In genomic region chr13:89465366-89465765, GRCh38 we compare ENCODE assay signal across 12 cellular contexts.
DNase-seq lines count a peak whose midpoint lies in the region; ATAC-seq lines count a peak whose summit lies in the region.
"Had no signal": no experiment of that assay in that cellular context is flagged by ENCODE, and none has a peak within 500 bp of the region (broad histone marks: within the 10 kb centered on the region; RNA-seq: fewer than 3 reads in every experiment).

No MANE protein-coding gene starts in this region.

- H3K4me3 ChIP-seq in skeletal muscle cell (ENCODE audit: low read depth, low read length): no peak overlapping the region
- H3K4me3 ChIP-seq: uterus had no signal

- DNase-seq in astrocyte of the hippocampus (ENCODE audit: low read depth, low spot score) (peak; percentile 61), skeletal muscle cell (ENCODE audit: low read depth) (peak; percentile 87), SK-N-DZ (ENCODE audit: low spot score) (no peak), islet precursor cell (no peak)
- DNase-seq in activated CD8-positive, alpha-beta memory T cell treated with anti-CD3 and anti-CD28 coated beads, Interleukin-2, amount 50 U/mL, for 48 hours: no peak
- DNase-seq: activated CD8-positive, alpha-beta memory T cell treated with anti-CD3 and anti-CD28 coated beads for 24 hours; amygdala; H7; NCI-H1436; uterus had no signal

- ATAC-seq in GM21619 (IDR thresholded peaks at IDR 0.05; ENCODE audit: unreplicated experiment): peak; percentile 69
- peak; percentile 66 for ATAC-seq in HG03378 (IDR thresholded peaks at IDR 0.05; ENCODE audit: unreplicated experiment)

Comparison
In these comparisons a context has a peak if more than half of its experiments do, and no peak if none do; other contexts are left out.
1. DNase-seq: peak in astrocyte of the hippocampus (single experiment) and skeletal muscle cell (single experiment); none in SK-N-DZ (single experiment), islet precursor cell (single experiment) and activated CD8-positive, alpha-beta memory T cell treated with anti-CD3 and anti-CD28 coated beads, Interleukin-2, amount 50 U/mL, for 48 hours (single experiment).